Comparison of ENCODE assay signal across 12 cellular contexts in genomic region chr4:184387351-184387750, GRCh38.
DNase-seq lines count a peak whose midpoint lies in the region; ATAC-seq, FAIRE-seq and TF ChIP-seq lines count a peak whose summit lies in the region.
"Had no signal": no experiment of that assay in that cellular context is flagged by ENCODE, and none has a peak within 500 bp of the region (broad histone marks: within the 10 kb centered on the region; RNA-seq: fewer than 3 reads in every experiment).

No MANE protein-coding gene starts in this region.

- intact Hi-C loops in IMR-90 (cut with micrococcal nuclease) (loop anchor here (10.0 kb wide), 1 partner anchor 257 kb away; the partner anchor contains the start of genes CASP3 and PRIMPOL), natural killer cell (cut with micrococcal nuclease) (no loop called here)

- 0 out of 2 replicates have a peak overlapping the region, but pooled peaks have one; percentile 82 for H3K4ac ChIP-seq in IMR-90 (ENCODE audit: low read depth, low read length)

- H3K9me1 ChIP-seq in IMR-90 (ENCODE audit: insufficient read depth, low read length) = peaks cover 28% of the 10 kb centered on the region

- H2AK9ac ChIP-seq in IMR-90 (replicated peaks; ENCODE audit: low read depth, low read length, poor library complexity) = no peak overlapping the region

- H3K14ac ChIP-seq in IMR-90 (replicated peaks; ENCODE audit: low read depth, low read length) = peak overlapping the region; percentile 32; the same call in 1 of the 2 replicates

- CTCF ChIA-PET in IMR-90 (lab: Yijun Ruan, JAX) = no interaction called here

- H2BK15ac ChIP-seq in IMR-90 (ENCODE audit: low read depth, low read length) = no peak overlapping the region; the same call in 2 of the 3 replicates

- H3K36me3 Mint-ChIP-seq in CD4-positive, CD25-positive, alpha-beta regulatory T cell = peaks cover 58% of the 10 kb centered on the region
- peaks cover 15% of the 10 kb centered on the region for H3K36me3 Mint-ChIP-seq in natural killer cell
- peaks cover 6% of the 10 kb centered on the region for H3K36me3 Mint-ChIP-seq in glutamatergic neuron (ENCODE audit: unreplicated experiment)

- H3K27me3 Mint-ChIP-seq in CD4-positive, CD25-positive, alpha-beta regulatory T cell = no peaks in the 10 kb centered on the region
- H3K27me3 Mint-ChIP-seq in natural killer cell (ENCODE audit: low read depth in 2 of 2) (no peaks in the 10 kb centered on the region), glutamatergic neuron (ENCODE audit: unreplicated experiment) (no peaks in the 10 kb centered on the region)

- H2BK120ac ChIP-seq in IMR-90 (ENCODE audit: low read depth, low read length) = no peak overlapping the region

- H4K20me1 ChIP-seq in IMR-90 (ENCODE audit: insufficient read depth, low read length) = peaks cover 8% of the 10 kb centered on the region

- dilution Hi-C loops in IMR-90 (cut with HindIII; ENCODE audit: low sequenced_read_pairs, unreplicated experiment) = no loop called here

- no CpG with 5 or more reads among the region's 6 CpGs for WGBS in IMR-90 (ENCODE audit: extremely low coverage in 2 of 2, insufficient read length in 1 of 2), 2 experiments

- peak overlapping the region in 2 of 3 donors; percentile 57 to 61 for H3K27ac Mint-ChIP-seq in CD4-positive, CD25-positive, alpha-beta regulatory T cell
- H3K27ac Mint-ChIP-seq in natural killer cell = peak overlapping the region in 1 of 2 donors; percentile 82
- H3K27ac Mint-ChIP-seq in glutamatergic neuron (ENCODE audit: unreplicated experiment) = no peak overlapping the region

- H3K27ac ChIP-seq in CD4-positive, CD25-positive, alpha-beta regulatory T cell (ENCODE audit: insufficient read depth, low read length, poor library complexity, severe bottlenecking) = no peak overlapping the region
- H3K27ac ChIP-seq in IMR-90 (ENCODE audit: insufficient read depth, low read length) = no peak overlapping the region
- H3K27ac ChIP-seq: C4-2B had no signal

- peaks cover 26 to 54% (median 42%) of the 10 kb centered on the region in 4 donors for H3K4me1 Mint-ChIP-seq in CD4-positive, CD25-positive, alpha-beta regulatory T cell
- H3K4me1 Mint-ChIP-seq in natural killer cell (peaks cover 27 to 43% of the 10 kb centered on the region in 2 donors), glutamatergic neuron (ENCODE audit: low read depth, unreplicated experiment) (peaks cover 25% of the 10 kb centered on the region)

- no peak overlapping the region for H2AFZ ChIP-seq in IMR-90 (replicated peaks; ENCODE audit: low read length, poor library complexity)

- H3K27me3 ChIP-seq in CD4-positive, CD25-positive, alpha-beta regulatory T cell (ENCODE audit: control insufficient read depth, insufficient read depth, low read length) = no peaks in the 10 kb centered on the region
- no peaks in the 10 kb centered on the region for H3K27me3 ChIP-seq in IMR-90 (ENCODE audit: control insufficient read depth, insufficient read depth, low read length)
- H3K27me3 ChIP-seq: gastroesophageal sphincter had no signal

- no peak overlapping the region for H3K9ac ChIP-seq in IMR-90 (ENCODE audit: low read depth, low read length)

- no peak overlapping the region for H4K5ac ChIP-seq in IMR-90 (ENCODE audit: low read depth, low read length)

- H2BK5ac ChIP-seq in IMR-90 (ENCODE audit: low read depth, low read length, poor library complexity, severe bottlenecking) = no peak overlapping the region

- H2BK20ac ChIP-seq in IMR-90 (ENCODE audit: low read depth, low read length) = no peak overlapping the region

- H3K4me3 ChIP-seq in CD4-positive, CD25-positive, alpha-beta regulatory T cell (ENCODE audit: low read depth, low read length) = no peak overlapping the region
- no peak overlapping the region for H3K4me3 ChIP-seq in IMR-90 (ENCODE audit: insufficient read depth, low read depth, low read length)
- H3K4me3 ChIP-seq: gastroesophageal sphincter had no signal

- no peak for TF ChIP-seq CTCF in IMR-90 (conservative IDR thresholded peaks at IDR 0.05; ENCODE audit: low read depth, low read length)
- no peak for TF ChIP-seq CTCF in natural killer cell (IDR thresholded peaks at IDR 0.05)
- TF ChIP-seq CTCF in glutamatergic neuron (IDR thresholded peaks at IDR 0.05; ENCODE audit: partially characterized antibody, unreplicated experiment) = no peak

- H3K9me3 ChIP-seq in CD4-positive, CD25-positive, alpha-beta regulatory T cell (ENCODE audit: control insufficient read depth in 2 of 2, low read length in 2 of 2) = no peaks in the 10 kb centered on the region
- H3K9me3 ChIP-seq in IMR-90 (ENCODE audit: control insufficient read depth, insufficient read depth, low read length) = no peaks in the 10 kb centered on the region
- H3K9me3 ChIP-seq: gastroesophageal sphincter had no signal

- no peak for TF ChIP-seq POLR2A in IMR-90 (IDR thresholded peaks at IDR 0.05; ENCODE audit: low read depth, low read length)

- peak overlapping the region; percentile 7; the same call in 1 of the 2 replicates for H4K91ac ChIP-seq in IMR-90 (ENCODE audit: insufficient read depth, low read depth, low read length)

- in situ Hi-C loops in IMR-90 (cut with MboI; ENCODE audit: low sequenced_read_pairs) = no loop called here

- BruUV-seq in IMR-90 (replicated peaks; lab: Mats Ljungman, UMichigan) = no TSS peak

- 0 out of 4 replicates have a peak overlapping the region, but pooled peaks of 1 of the 2 experiments have one; percentile 8 for H4K8ac ChIP-seq in IMR-90 (ENCODE audit: low read depth in 2 of 2, low read length in 2 of 2)

- H3K36me3 ChIP-seq in CD4-positive, CD25-positive, alpha-beta regulatory T cell (ENCODE audit: control insufficient read depth, insufficient read depth, low read length) = peaks cover 60% of the 10 kb centered on the region
- peaks cover 42% of the 10 kb centered on the region for H3K36me3 ChIP-seq in IMR-90 (ENCODE audit: control insufficient read depth, insufficient read depth, low read length)

- H3K9me3 Mint-ChIP-seq in CD4-positive, CD25-positive, alpha-beta regulatory T cell = no peaks in the 10 kb centered on the region
- H3K9me3 Mint-ChIP-seq in natural killer cell (no peaks in the 10 kb centered on the region), glutamatergic neuron (ENCODE audit: unreplicated experiment) (no peaks in the 10 kb centered on the region)

- no peak overlapping the region for H3K23ac ChIP-seq in IMR-90 (ENCODE audit: low read depth, low read length)

- no peak overlapping the region for H3K4me2 ChIP-seq in IMR-90 (ENCODE audit: low read depth, low read length)

- H3K4me3 Mint-ChIP-seq in CD4-positive, CD25-positive, alpha-beta regulatory T cell = no peak overlapping the region
- H3K4me3 Mint-ChIP-seq in natural killer cell (no peak overlapping the region), glutamatergic neuron (ENCODE audit: unreplicated experiment) (no peak overlapping the region)

- H3K18ac ChIP-seq in IMR-90 (ENCODE audit: low read depth, low read length) = no peak overlapping the region

- peaks cover 43% of the 10 kb centered on the region for H3K4me1 ChIP-seq in CD4-positive, CD25-positive, alpha-beta regulatory T cell (ENCODE audit: control insufficient read depth, insufficient read depth, low read length, poor library complexity, severe bottlenecking)
- H3K4me1 ChIP-seq in IMR-90 (ENCODE audit: control insufficient read depth, insufficient read depth, low read length) = peaks cover 24% of the 10 kb centered on the region

- no peak overlapping the region for H3K56ac ChIP-seq in IMR-90 (ENCODE audit: extremely low read depth, insufficient read depth, low read length)

- TF ChIP-seq RAD21 in IMR-90 (IDR thresholded peaks at IDR 0.05; ENCODE audit: low read length) = no peak

- FAIRE-seq in GM18507 (lab: Jason Lieb, UNC) = peak; percentile 86

- peaks cover 5 to 31% of the 10 kb centered on the region in 2 experiments; a peak in 2 of 4 replicates for H3K79me1 ChIP-seq in IMR-90 (ENCODE audit: low read depth in 1 of 2, low read length in 2 of 2)

- DNase-seq in CD4-positive, CD25-positive, alpha-beta regulatory T cell = no peak
- DNase-seq in GM18507 (ENCODE audit: extremely low spot score, insufficient read length, low read depth) = no peak
- DNase-seq in IMR-90 = no peak
- DNase-seq in left lobe of liver (ENCODE audit: low spot score) = peak; percentile 23
- DNase-seq in natural killer cell = no peak
- DNase-seq in C1 segment of cervical spinal cord (lab: John Stamatoyannopoulos, UW) = no peak
- no peak for DNase-seq in glutamatergic neuron
- no peak for DNase-seq in NCI-H1694 (lab: John Stamatoyannopoulos, UW)
- DNase-seq: activated CD8-positive, alpha-beta memory T cell treated with anti-CD3 and anti-CD28 coated beads for 24 hours; mesenchymal stem cell had no signal

- POLR2A ChIA-PET in IMR-90 (lab: Charles Lee; ENCODE audit: unreplicated experiment) = no interaction called here

- no peak for ATAC-seq in CD4-positive, CD25-positive, alpha-beta regulatory T cell (ENCODE audit: low read depth in 2 of 2)
- ATAC-seq in IMR-90 (ENCODE audit: low read depth) = no peak
- no peak for ATAC-seq in left lobe of liver
- ATAC-seq in natural killer cell = no peak
- ATAC-seq: gastroesophageal sphincter had no signal

- peak overlapping the region; percentile 25; the same call in 1 of the 2 replicates for H2AK5ac ChIP-seq in IMR-90 (ENCODE audit: low read depth, low read length)

TF ChIP-seq in IMR-90, 13 proteins besides CTCF, POLR2A, EP300 and RAD21 (continues in another document):
- TF ChIP-seq MXI1 (IDR thresholded peaks at IDR 0.05; ENCODE audit: borderline replicate concordance, low read depth, low read length) = no peak
- TF ChIP-seq USF2 (IDR thresholded peaks at IDR 0.05; ENCODE audit: low read depth, low read length) = no peak
- no peak for TF ChIP-seq FOS (IDR thresholded peaks at IDR 0.05; ENCODE audit: low read depth, low read length)
- TF ChIP-seq CEBPB (IDR thresholded peaks at IDR 0.05; ENCODE audit: low read depth, low read length) = no peak
- TF ChIP-seq MAZ (IDR thresholded peaks at IDR 0.05; ENCODE audit: borderline replicate concordance, low read depth, low read length) = no peak
- no peak for TF ChIP-seq ELK1 (IDR thresholded peaks at IDR 0.05; ENCODE audit: borderline replicate concordance, low read depth, low read length)
